16 cellular contexts compared by ENCODE assay signal in the genomic region with DNA sequence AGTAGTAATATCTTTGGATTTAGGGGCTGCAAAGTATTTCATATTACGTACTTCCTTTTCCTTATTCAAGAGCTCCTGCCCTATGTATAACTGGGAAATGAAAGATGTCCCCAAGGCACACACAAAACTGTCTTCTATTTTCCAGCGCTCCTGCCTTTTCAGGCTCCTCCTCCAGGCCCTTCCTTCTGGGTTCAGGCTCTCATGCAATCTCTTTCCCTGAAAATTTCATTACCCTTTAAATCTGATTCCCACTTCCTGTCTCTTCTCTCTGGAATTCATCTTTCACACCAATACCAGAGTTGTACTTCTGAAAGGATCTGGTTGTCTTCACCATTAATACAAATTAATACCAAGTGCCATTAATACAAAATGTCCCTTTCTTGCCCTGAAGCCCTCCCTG.
"Had no signal": no experiment of that assay in that cellular context is flagged by ENCODE, and none has a peak within 500 bp of the region (broad histone marks: within the 10 kb centered on the region; RNA-seq: fewer than 3 reads in every experiment).

No MANE protein-coding gene starts in this region.

- H3K27ac Mint-ChIP-seq: activated CD4-positive, alpha-beta T cell treated with anti-CD3 and anti-CD28 coated beads, Interleukin-2, amount 10 ng/mL, durations not matched to agents 24 days and 14 days; activated naive CD4-positive, alpha-beta T cell treated with anti-CD3 and anti-CD28 coated beads, Interleukin-2, amount 10 ng/mL, durations not matched to agents 7 days and 5 days; stimulated activated naive CD8-positive, alpha-beta T cell treated with anti-CD3 and anti-CD28 coated beads, Interleukin-15, Interleukin-2, amounts not matched to agents 100 ng/mL and 50 ng/mL, for 24 hours had no signal

- H3K27ac ChIP-seq: adrenal gland, cardiac muscle cell, hepatocyte, prostate gland, right lobe of liver, testis had no signal

- H3K27me3 Mint-ChIP-seq: activated CD4-positive, alpha-beta T cell treated with anti-CD3 and anti-CD28 coated beads, Interleukin-2, amount 10 ng/mL, durations not matched to agents 24 days and 14 days; activated naive CD4-positive, alpha-beta T cell treated with anti-CD3 and anti-CD28 coated beads, Interleukin-2, amount 10 ng/mL, durations not matched to agents 7 days and 5 days; stimulated activated naive CD8-positive, alpha-beta T cell treated with anti-CD3 and anti-CD28 coated beads, Interleukin-15, Interleukin-2, amounts not matched to agents 100 ng/mL and 50 ng/mL, for 24 hours had no signal

- H3K4me1 ChIP-seq: adrenal gland, prostate gland, right lobe of liver, testis had no signal

- DNase-seq: activated CD4-positive, alpha-beta T cell treated with anti-CD3 and anti-CD28 coated beads, Interleukin-2, amount 10 ng/mL, durations not matched to agents 24 days and 14 days; activated CD4-positive, CD25-positive, alpha-beta regulatory T cell; activated naive CD4-positive, alpha-beta T cell treated with anti-CD3 and anti-CD28 coated beads, Interleukin-2, amount 10 ng/mL, durations not matched to agents 7 days and 5 days; activated T-cell treated with anti-CD3 and anti-CD28 coated beads for 4 hours; adrenal gland; right lobe of liver; stimulated activated CD4-positive, alpha-beta T cell treated with anti-CD3 and anti-CD28 coated beads, Interleukin-4, amount 100 ng/mL, for 4 hours; stimulated activated CD8-positive, alpha-beta memory T cell treated with anti-CD3 and anti-CD28 coated beads, Interleukin-4, amount 100 ng/mL, for 48 hours; T-helper 2 cell; testis had no signal

- H3K4me3 Mint-ChIP-seq: activated CD4-positive, alpha-beta T cell treated with anti-CD3 and anti-CD28 coated beads, Interleukin-2, amount 10 ng/mL, durations not matched to agents 24 days and 14 days; activated naive CD4-positive, alpha-beta T cell treated with anti-CD3 and anti-CD28 coated beads, Interleukin-2, amount 10 ng/mL, durations not matched to agents 7 days and 5 days; stimulated activated naive CD8-positive, alpha-beta T cell treated with anti-CD3 and anti-CD28 coated beads, Interleukin-15, Interleukin-2, amounts not matched to agents 100 ng/mL and 50 ng/mL, for 24 hours had no signal

- ATAC-seq: left lobe of liver, right lobe of liver had no signal

- H3K36me3 ChIP-seq: prostate gland had no signal

- H3K9me3 Mint-ChIP-seq: activated CD4-positive, alpha-beta T cell treated with anti-CD3 and anti-CD28 coated beads, Interleukin-2, amount 10 ng/mL, durations not matched to agents 24 days and 14 days; activated naive CD4-positive, alpha-beta T cell treated with anti-CD3 and anti-CD28 coated beads, Interleukin-2, amount 10 ng/mL, durations not matched to agents 7 days and 5 days; stimulated activated naive CD8-positive, alpha-beta T cell treated with anti-CD3 and anti-CD28 coated beads, Interleukin-15, Interleukin-2, amounts not matched to agents 100 ng/mL and 50 ng/mL, for 24 hours had no signal

- H3K27me3 ChIP-seq: adrenal gland, cardiac muscle cell, hepatocyte, right lobe of liver, testis had no signal

- H3K9me3 ChIP-seq: adrenal gland, prostate gland, right lobe of liver, testis had no signal

- H3K4me3 ChIP-seq: adrenal gland, cardiac muscle cell, hepatocyte, prostate gland, right lobe of liver, smooth muscle cell, testis had no signal
